29 cellular contexts compared by ENCODE assay signal in the genomic region with DNA sequence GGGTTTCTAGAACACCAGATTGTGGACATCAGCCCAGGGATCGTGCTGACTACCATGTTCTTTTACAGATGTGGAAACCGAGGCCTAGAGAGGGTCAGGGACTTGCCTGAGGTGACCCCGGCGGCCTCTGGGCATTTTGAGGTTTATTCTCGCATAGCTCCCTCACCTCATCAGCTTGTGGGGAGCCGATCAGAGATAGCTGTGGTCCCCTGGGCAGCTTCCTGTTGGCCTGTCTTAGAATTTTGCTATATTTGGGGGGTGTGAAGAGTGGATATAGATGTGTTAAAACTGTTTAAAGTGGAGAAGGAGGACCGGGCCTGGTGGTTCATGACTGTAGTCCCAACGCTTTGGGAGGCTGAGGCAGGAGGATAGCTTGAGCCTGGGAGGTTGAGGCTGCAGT. TPM values are rescaled to one million over a fixed set of nuclear protein-coding genes. Genes with fewer than 3 reads are reported as not detected.
DNase-seq lines count a peak whose midpoint lies in the region; ATAC-seq and TF ChIP-seq lines count a peak whose summit lies in the region.
"Had no signal": no experiment of that assay in that cellular context is flagged by ENCODE, and none has a peak within 500 bp of the region (broad histone marks: within the 10 kb centered on the region; RNA-seq: fewer than 3 reads in every experiment).

No MANE protein-coding gene starts in this region.

- CTCF ChIA-PET in CD4-positive, alpha-beta T cell (lab: Charles Lee) = interaction anchor here (8.6 to 8.8 kb wide), 2 partner anchors 16 to 30 kb away, joined by 59 to 119 read pairs; a partner anchor contains a TSS
- CTCF ChIA-PET in activated CD8-positive, alpha-beta T cell treated with anti-CD3 and anti-CD28 coated beads, Interleukin-2, amount 10 ng/mL, durations not matched to agents 7 days and 5 days (lab: Charles Lee) = interaction anchor here (2.7 to 11.7 kb wide), 3 partner anchors 16 to 55 kb away, joined by 12 to 176 read pairs (median 45); a partner anchor contains a TSS

- H3K27me3 Mint-ChIP-seq in T-helper 2 cell treated with Interferon-gamma antibody and Interleukin-4, amounts not matched to agents 5 μg/mL and 100 μg/mL, for 36 hours (ENCODE audit: low read depth) = no peaks in the 10 kb centered on the region
- no peaks in the 10 kb centered on the region for H3K27me3 Mint-ChIP-seq in CD4-positive, alpha-beta T cell
- no peaks in the 10 kb centered on the region for H3K27me3 Mint-ChIP-seq in activated CD8-positive, alpha-beta T cell treated with anti-CD3 and anti-CD28 coated beads, Interleukin-2, amount 10 ng/mL, durations not matched to agents 7 days and 5 days (ENCODE audit: low read depth)
- H3K27me3 Mint-ChIP-seq in naive B cell = no peaks in the 10 kb centered on the region

- H3K4me3 Mint-ChIP-seq in T-helper 2 cell treated with Interferon-gamma antibody and Interleukin-4, amounts not matched to agents 5 μg/mL and 100 μg/mL, for 36 hours = peak overlapping the region; percentile 2
- peak overlapping the region; percentile 71 for H3K4me3 Mint-ChIP-seq in CD4-positive, alpha-beta T cell
- H3K4me3 Mint-ChIP-seq in activated CD8-positive, alpha-beta T cell treated with anti-CD3 and anti-CD28 coated beads, Interleukin-2, amount 10 ng/mL, durations not matched to agents 7 days and 5 days = peak overlapping the region; percentile 3
- peak overlapping the region in 1 of 8 donors; percentile 100 for H3K4me3 Mint-ChIP-seq in naive B cell

- peak overlapping the region; percentile 50 for H3K27ac Mint-ChIP-seq in T-helper 2 cell treated with Interferon-gamma antibody and Interleukin-4, amounts not matched to agents 5 μg/mL and 100 μg/mL, for 36 hours
- peak overlapping the region; percentile 98 for H3K27ac Mint-ChIP-seq in CD4-positive, alpha-beta T cell
- H3K27ac Mint-ChIP-seq in activated CD8-positive, alpha-beta T cell treated with anti-CD3 and anti-CD28 coated beads, Interleukin-2, amount 10 ng/mL, durations not matched to agents 7 days and 5 days = peak overlapping the region; percentile 91
- peak overlapping the region in 4 of 6 donors; percentile 42 to 97 (median 56) for H3K27ac Mint-ChIP-seq in naive B cell

- intact Hi-C loops in CD4-positive, alpha-beta T cell (cut with DNase I, micrococcal nuclease) = loop anchor here (2.0 to 10.0 kb wide), 4 partner anchors 37 to 335 kb away; a partner anchor contains a TSS

- POLR2A ChIA-PET in CD4-positive, alpha-beta T cell (lab: Charles Lee) = interaction anchor here (0.6 to 12.4 kb wide), 7 partner anchors 8 to 68 kb away, joined by 3 to 465 read pairs (median 70); a partner anchor contains a TSS
- POLR2A ChIA-PET in activated CD8-positive, alpha-beta T cell treated with anti-CD3 and anti-CD28 coated beads, Interleukin-2, amount 10 ng/mL, durations not matched to agents 7 days and 5 days (lab: Charles Lee) = interaction anchor here (1.1 to 11.6 kb wide), 5 partner anchors 11 to 26 kb away, joined by 4 to 241 read pairs (median 20); a partner anchor contains a TSS

- no peak overlapping the region for H3K4me3 ChIP-seq in MG63
- H3K4me3 ChIP-seq: heart right ventricle, Peyer's patch, SJSA1, suprapubic skin had no signal

- DNase-seq in T-helper 2 cell treated with Interferon-gamma antibody and Interleukin-4, amounts not matched to agents 5 μg/mL and 100 μg/mL, for 36 hours (ENCODE audit: low spot score) = no peak
- DNase-seq in T-helper 2 cell (no peak), naive B cell (no peak), HUDEP-2 (lab: John Stamatoyannopoulos, UW; ENCODE audit: unreplicated experiment in 76 of 76) (no peak), MG63 (no peak)
- DNase-seq in CD4-positive, alpha-beta T cell = no peak
- DNase-seq in activated CD8-positive, alpha-beta T cell treated with anti-CD3 and anti-CD28 coated beads, Interleukin-2, amount 10 ng/mL, durations not matched to agents 7 days and 5 days = no peak
- DNase-seq: 8988T; activated CD4-positive, alpha-beta T cell treated with anti-CD3 and anti-CD28 coated beads, Interleukin-2, amount 50 U/mL, for 4 hours; brain microvascular endothelial cell; effector CD8-positive, alpha-beta T cell; foreskin keratinocyte; HCEC 1CT; heart right ventricle; Kasumi-1; left cardiac atrium; NCI-H1694; NCI-H2171; NCI-H526; Peyer's patch; WERI-Rb-1 had no signal

- peaks cover 46% of the 10 kb centered on the region for H3K4me1 Mint-ChIP-seq in T-helper 2 cell treated with Interferon-gamma antibody and Interleukin-4, amounts not matched to agents 5 μg/mL and 100 μg/mL, for 36 hours (ENCODE audit: low read depth)
- peaks cover 70% of the 10 kb centered on the region for H3K4me1 Mint-ChIP-seq in CD4-positive, alpha-beta T cell (ENCODE audit: low read depth)
- H3K4me1 Mint-ChIP-seq in activated CD8-positive, alpha-beta T cell treated with anti-CD3 and anti-CD28 coated beads, Interleukin-2, amount 10 ng/mL, durations not matched to agents 7 days and 5 days (ENCODE audit: low read depth) = peaks cover 77% of the 10 kb centered on the region
- H3K4me1 Mint-ChIP-seq in naive B cell = peaks cover 44 to 54% (median 53%) of the 10 kb centered on the region in 3 donors

- H3K36me3 ChIP-seq in MG63 = peaks cover 70% of the 10 kb centered on the region
- H3K36me3 ChIP-seq: WERI-Rb-1 had no signal

- ATAC-seq in CD4-positive, alpha-beta T cell (ENCODE audit: poor library complexity) = no peak
- no peak for ATAC-seq in activated CD8-positive, alpha-beta T cell treated with anti-CD3 and anti-CD28 coated beads, Interleukin-2, amount 10 ng/mL, durations not matched to agents 7 days and 5 days
- no peak for ATAC-seq in naive B cell (ENCODE audit: low read depth in 2 of 2)
- no peak for ATAC-seq in HG03039 (IDR thresholded peaks at IDR 0.05; ENCODE audit: unreplicated experiment)
- ATAC-seq: foreskin keratinocyte, heart right ventricle, left cardiac atrium had no signal

- peak overlapping the region; percentile 96 for H3K27ac ChIP-seq in CD4-positive, alpha-beta T cell (ENCODE audit: low read depth, low read length)
- H3K27ac ChIP-seq: brain microvascular endothelial cell, foreskin keratinocyte, heart right ventricle, SJSA1, suprapubic skin, WERI-Rb-1 had no signal

- TF ChIP-seq CTCF in CD4-positive, alpha-beta T cell (IDR thresholded peaks at IDR 0.05) = no peak

- H3K9me3 Mint-ChIP-seq in T-helper 2 cell treated with Interferon-gamma antibody and Interleukin-4, amounts not matched to agents 5 μg/mL and 100 μg/mL, for 36 hours = no peaks in the 10 kb centered on the region
- H3K9me3 Mint-ChIP-seq in CD4-positive, alpha-beta T cell = no peaks in the 10 kb centered on the region
- no peaks in the 10 kb centered on the region for H3K9me3 Mint-ChIP-seq in activated CD8-positive, alpha-beta T cell treated with anti-CD3 and anti-CD28 coated beads, Interleukin-2, amount 10 ng/mL, durations not matched to agents 7 days and 5 days (ENCODE audit: insufficient read depth)
- H3K9me3 Mint-ChIP-seq in naive B cell = no peaks in the 10 kb centered on the region

- H3K36me3 Mint-ChIP-seq in T-helper 2 cell treated with Interferon-gamma antibody and Interleukin-4, amounts not matched to agents 5 μg/mL and 100 μg/mL, for 36 hours (ENCODE audit: low read depth) = peaks cover 61% of the 10 kb centered on the region
- peaks cover 88% of the 10 kb centered on the region for H3K36me3 Mint-ChIP-seq in CD4-positive, alpha-beta T cell (ENCODE audit: low read depth)
- peaks cover 72% of the 10 kb centered on the region for H3K36me3 Mint-ChIP-seq in activated CD8-positive, alpha-beta T cell treated with anti-CD3 and anti-CD28 coated beads, Interleukin-2, amount 10 ng/mL, durations not matched to agents 7 days and 5 days (ENCODE audit: low read depth)
- peaks cover 5 to 7% of the 10 kb centered on the region in 2 donors for H3K36me3 Mint-ChIP-seq in naive B cell

- H3K27me3 ChIP-seq in CD4-positive, alpha-beta T cell (ENCODE audit: control insufficient read depth, insufficient read depth, low read length) = no peaks in the 10 kb centered on the region
- H3K27me3 ChIP-seq in MG63 = no peaks in the 10 kb centered on the region
- H3K27me3 ChIP-seq: brain microvascular endothelial cell, foreskin keratinocyte, heart right ventricle, Peyer's patch, SJSA1, suprapubic skin had no signal

- no peaks in the 10 kb centered on the region for H3K9me3 ChIP-seq in CD4-positive, alpha-beta T cell (ENCODE audit: control insufficient read depth, low read length)
- H3K9me3 ChIP-seq in MG63 = no peaks in the 10 kb centered on the region
- H3K9me3 ChIP-seq: heart right ventricle, Peyer's patch, SJSA1, suprapubic skin had no signal

RNA-seq across cellular contexts. Expression of a gene that starts 6.9 kb away (rescaled TPM):
- total RNA-seq in CD4-positive, alpha-beta T cell = 1,000 to 10,000 TPM; 1,019 to 1,047 TPM
- 100 to 1,000 TPM; 515 to 537 TPM for total RNA-seq in activated CD8-positive, alpha-beta T cell treated with anti-CD3 and anti-CD28 coated beads, Interleukin-2, amount 10 ng/mL, durations not matched to agents 7 days and 5 days
- polyA plus RNA-seq in naive B cell (ENCODE audit: low read depth in 6 of 6) = 100 to 1,000 TPM; 110 to 220 (median 122) TPM
- total RNA-seq in MG63 (2014; rRNA removed; shearing (Covaris generic); ENCODE audit: low replicate concordance) = 107 and 142 TPM in 2 replicates

RNA-seq across cellular contexts. Expression of a gene that starts 12.8 kb away (rescaled TPM):
- 1 to 10 TPM; 3.7 to 3.8 TPM for total RNA-seq in CD4-positive, alpha-beta T cell
- 10 to 100 TPM; 17.4 to 21.5 TPM for total RNA-seq in activated CD8-positive, alpha-beta T cell treated with anti-CD3 and anti-CD28 coated beads, Interleukin-2, amount 10 ng/mL, durations not matched to agents 7 days and 5 days
- polyA plus RNA-seq in naive B cell (ENCODE audit: low read depth in 6 of 6) = 1,000 to 10,000 TPM; 3,426 to 4,601 (median 4,008) TPM
- 0.07 TPM in 1 of 2 replicates, not detected in the other for total RNA-seq in MG63 (2014; rRNA removed; shearing (Covaris generic); ENCODE audit: low replicate concordance)
- total RNA-seq: Daoy had no signal

RNA-seq across cellular contexts. Expression of a gene that starts 29.8 kb away (rescaled TPM):
- total RNA-seq in CD4-positive, alpha-beta T cell = 1,000 to 10,000 TPM; 3,668 to 3,697 TPM
- total RNA-seq in activated CD8-positive, alpha-beta T cell treated with anti-CD3 and anti-CD28 coated beads, Interleukin-2, amount 10 ng/mL, durations not matched to agents 7 days and 5 days = 1,000 to 10,000 TPM; 3,024 to 3,056 TPM
- 1,000 to 10,000 TPM; 4,276 to 8,441 (median 6,198) TPM for polyA plus RNA-seq in naive B cell (ENCODE audit: low read depth in 6 of 6)
- 1,133 and 2,559 TPM in 2 replicates for total RNA-seq in MG63 (2014; rRNA removed; shearing (Covaris generic); ENCODE audit: low replicate concordance)

RNA-seq across cellular contexts. Expression of a gene that starts 38.4 kb away (rescaled TPM):
- total RNA-seq in CD4-positive, alpha-beta T cell = 1 to 10 TPM; 7.7 to 8.9 TPM
- total RNA-seq in activated CD8-positive, alpha-beta T cell treated with anti-CD3 and anti-CD28 coated beads, Interleukin-2, amount 10 ng/mL, durations not matched to agents 7 days and 5 days = 1 to 10 TPM in 1 of 2 experiments, under 1 TPM in 1; 0.84 to 1.1 TPM
- polyA plus RNA-seq in naive B cell (ENCODE audit: low read depth in 6 of 6) = not detected
- total RNA-seq in MG63 (2014; rRNA removed; shearing (Covaris generic); ENCODE audit: low replicate concordance) = not detected in 2 replicates
- total RNA-seq: Daoy, foreskin keratinocyte, SJSA1, skeletal muscle tissue, urinary bladder had no signal

RNA-seq across cellular contexts. Expression of a gene that starts 45.1 kb away (rescaled TPM):
- not detected for total RNA-seq in CD4-positive, alpha-beta T cell
- not detected for total RNA-seq in activated CD8-positive, alpha-beta T cell treated with anti-CD3 and anti-CD28 coated beads, Interleukin-2, amount 10 ng/mL, durations not matched to agents 7 days and 5 days
- not detected for polyA plus RNA-seq in naive B cell (ENCODE audit: low read depth in 6 of 6)
- not detected in 2 replicates for total RNA-seq in MG63 (2014; rRNA removed; shearing (Covaris generic); ENCODE audit: low replicate concordance)
- total RNA-seq: Daoy; foreskin keratinocyte; heart right ventricle; left cardiac atrium; osteoblast; Peyer's patch; SJSA1; skeletal muscle tissue; suprapubic skin; T-helper 2 cell treated with Interferon-gamma antibody and Interleukin-4, amounts not matched to agents 100 ng/mL and 5 ng/mL, for 36 hours; urinary bladder had no signal
- polyA plus RNA-seq: foreskin keratinocyte, heart right ventricle, urinary bladder had no signal
